Comparison of ENCODE assay signal across 9 cellular contexts in the genomic region with DNA sequence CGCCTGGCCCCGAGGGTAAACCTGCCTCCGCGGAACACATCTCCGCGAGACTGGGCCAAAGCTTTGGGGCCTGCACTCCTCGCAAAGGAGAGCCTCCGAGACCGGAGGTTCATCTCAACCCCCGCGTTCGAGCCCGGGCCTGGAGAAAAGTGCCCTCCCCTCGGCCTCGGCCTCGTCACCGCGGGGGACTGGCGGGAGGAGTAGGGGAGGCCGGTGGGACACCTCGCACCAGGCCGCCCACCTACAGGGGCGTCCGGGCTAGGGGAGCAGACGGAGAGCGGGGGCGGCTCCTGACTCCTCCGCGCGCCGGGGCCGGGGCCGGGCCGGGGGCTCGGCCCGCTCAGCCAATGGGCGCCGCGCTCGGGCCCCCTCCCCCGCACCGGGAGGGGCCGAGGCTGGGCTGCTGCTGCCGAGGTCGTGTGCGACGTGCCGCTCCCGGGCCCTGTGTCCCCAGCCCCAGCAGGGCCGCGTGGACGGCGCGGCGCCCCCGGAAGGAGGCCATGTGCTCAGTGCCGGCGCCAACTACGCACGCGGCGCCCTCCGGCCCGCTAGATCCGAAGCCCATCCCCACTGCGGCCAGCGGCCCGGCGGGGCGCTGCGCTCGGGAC. TPM values are rescaled to one million over a fixed set of nuclear protein-coding genes. Genes with fewer than 3 reads are reported as not detected.
DNase-seq lines count a peak whose midpoint lies in the region; ATAC-seq, FAIRE-seq and TF ChIP-seq lines count a peak whose summit lies in the region.
"Had no signal": no experiment of that assay in that cellular context is flagged by ENCODE, and none has a peak within 500 bp of the region (broad histone marks: within the 10 kb centered on the region; RNA-seq: fewer than 3 reads in every experiment).

No MANE protein-coding gene starts in this region.

- peaks cover 3 to 20% of the 10 kb centered on the region in 2 donors for H3K36me3 Mint-ChIP-seq in CD4-positive, alpha-beta memory T cell

- H3K27ac ChIP-seq in CD4-positive, alpha-beta memory T cell (ENCODE audit: low read depth, low read length): peak overlapping the region; percentile 76
- H3K27ac ChIP-seq in Panc1 (ENCODE audit: low read length): peak overlapping the region; percentile 71; the same call in 1 of the 2 replicates
- peak overlapping the region; percentile 49 to 80 (median 62) for H3K27ac ChIP-seq in thyroid gland

- peaks cover 0 to 5% (median 0%) of the 10 kb centered on the region in 8 donors for H3K9me3 Mint-ChIP-seq in CD4-positive, alpha-beta memory T cell

- POLR2A ChIA-PET in CD4-positive, alpha-beta memory T cell (lab: Charles Lee; ENCODE audit: partially characterized antibody): interaction anchor here (1.3 to 23.8 kb wide), 4 partner anchors 17 to 215 kb away, joined by 3 to 555 read pairs (median 52); no protein-coding TSS in a partner anchor
- POLR2A ChIA-PET in Panc1 (lab: Charles Lee): interaction anchor here (0.6 to 0.7 kb wide), 3 partner anchors 11 to 1442 kb away, joined by 3 read pairs; no protein-coding TSS in a partner anchor

- no peak for FAIRE-seq in frontal cortex (lab: Jason Lieb, UNC)
- FAIRE-seq: colon had no signal

- peak overlapping the region; percentile 32 to 78 for H3K4me3 ChIP-seq in CD4-positive, alpha-beta memory T cell (ENCODE audit: low read length in 2 of 2)
- H3K4me3 ChIP-seq in Panc1 (ENCODE audit: low read depth in 2 of 2, low read length in 2 of 2): peak overlapping the region; percentile 73 to 76
- H3K4me3 ChIP-seq in thyroid gland (replicated peaks in 1 of 3): peak overlapping the region; percentile 18 to 52 (median 41)

- ATAC-seq in GM19351 (IDR thresholded peaks at IDR 0.05; ENCODE audit: unreplicated experiment) (peak; percentile 51), HG03442 (IDR thresholded peaks at IDR 0.05; ENCODE audit: unreplicated experiment) (peak; percentile 52), Panc1 (peak; percentile 79)

- peak overlapping the region; percentile 91 to 98 (median 94) for H3K4me3 Mint-ChIP-seq in CD4-positive, alpha-beta memory T cell

- no TSS peak for BruUV-seq in Panc1 (replicated peaks; lab: Mats Ljungman, UMichigan)

- peak; percentile 55 to 71 (median 64) for DNase-seq in CD4-positive, alpha-beta memory T cell
- DNase-seq in Panc1 (ENCODE audit: low read depth, low spot score): no peak
- DNase-seq in activated effector memory CD4-positive, alpha-beta T cell treated with anti-CD3 and anti-CD28 coated beads, Interleukin-2, amount 50 U/mL, for 16 hours: peak; percentile 89
- peak; percentile 81 for DNase-seq in frontal cortex (ENCODE audit: low spot score in 2 of 2)
- peak in 42 of 56 donors; percentile 21 to 79 (median 60) for DNase-seq in nucleus accumbens (lab: John Stamatoyannopoulos, UW)
- peak; percentile 64 to 67 for DNase-seq in thyroid gland

- intact Hi-C loops in CD4-positive, alpha-beta memory T cell (cut with micrococcal nuclease): loop anchor here (1.0 to 2.0 kb wide), 6 partner anchors 15 to 214 kb away; partner anchors contain the start of genes C1orf50, CFAP57, EBNA1BP2 and ERMAP
- intact Hi-C loops in Panc1 (cut with micrococcal nuclease; ENCODE audit: unreplicated experiment) (no loop called here), thyroid gland (cut with DNase I) (no loop called here)

- no peak for TF ChIP-seq POLR2A in thyroid gland (IDR thresholded peaks at IDR 0.05)

- peaks cover 31 to 79% (median 51%) of the 10 kb centered on the region in 4 donors for H3K4me1 Mint-ChIP-seq in CD4-positive, alpha-beta memory T cell

- CTCF ChIA-PET in CD4-positive, alpha-beta memory T cell (lab: Charles Lee; ENCODE audit: partially characterized antibody): no interaction called here
- CTCF ChIA-PET in Panc1 (lab: Charles Lee): no interaction called here

- in situ Hi-C loops in Panc1 (cut with HindIII; ENCODE audit: low pct_unique_long_range_greater_than_20kb, low sequenced_read_pairs): no loop called here

- no peaks in the 10 kb centered on the region for H3K9me3 ChIP-seq in CD4-positive, alpha-beta memory T cell (ENCODE audit: control insufficient read depth in 1 of 2, low read length in 2 of 2)
- no peaks in the 10 kb centered on the region for H3K9me3 ChIP-seq in Panc1 (ENCODE audit: control insufficient read depth, insufficient read depth, low read depth, low read length)
- H3K9me3 ChIP-seq in thyroid gland: no peaks in the 10 kb centered on the region

- no peak for TF ChIP-seq CTCF in Panc1 (IDR thresholded peaks at IDR 0.05)
- no peak for TF ChIP-seq CTCF in thyroid gland (IDR thresholded peaks at IDR 0.05)

- H3K27me3 ChIP-seq in CD4-positive, alpha-beta memory T cell (ENCODE audit: insufficient read depth, low read length): no peaks in the 10 kb centered on the region
- H3K27me3 ChIP-seq in Panc1 (ENCODE audit: control insufficient read depth, insufficient read depth, low read length): no peaks in the 10 kb centered on the region
- H3K27me3 ChIP-seq in thyroid gland: no peaks in the 10 kb centered on the region

- H3K27me3 Mint-ChIP-seq in CD4-positive, alpha-beta memory T cell: no peaks in the 10 kb centered on the region

- peaks cover 67% of the 10 kb centered on the region for H3K4me1 ChIP-seq in CD4-positive, alpha-beta memory T cell (ENCODE audit: insufficient read depth, low read length)
- H3K4me1 ChIP-seq in Panc1 (ENCODE audit: control insufficient read depth, insufficient read depth, low read length) (peaks cover 28% of the 10 kb centered on the region), thyroid gland (peaks cover 18 to 21% of the 10 kb centered on the region in 2 donors)

- peak overlapping the region; percentile 90 to 97 (median 94) for H3K27ac Mint-ChIP-seq in CD4-positive, alpha-beta memory T cell

- 4 to 10% methylated on average over 2 to 11 of the region's 72 CpGs for WGBS in thyroid gland, 2 donors

- peaks cover 5% of the 10 kb centered on the region for H3K36me3 ChIP-seq in CD4-positive, alpha-beta memory T cell (ENCODE audit: insufficient read depth, low read length)
- H3K36me3 ChIP-seq in Panc1 (ENCODE audit: control insufficient read depth, insufficient read depth, low read length) (peaks cover 6% of the 10 kb centered on the region; the same call in 1 of the 2 replicates), thyroid gland (no peaks in the 10 kb centered on the region)

RNA-seq across cellular contexts. Expression of gene SLC2A1, which starts 0.7 kb away (rescaled TPM):
- total RNA-seq in CD4-positive, alpha-beta memory T cell: 10 to 100 TPM; 57.5 to 58.4 TPM
- polyA plus RNA-seq in CD4-positive, alpha-beta memory T cell: 10 to 100 TPM; 22.7 to 29.9 TPM
- total RNA-seq in Panc1 (2021; ENCODE audit: unreplicated experiment) (32.9 TPM), frontal cortex (28.1 TPM), thyroid gland (100 to 1,000 TPM in 2 of 4 donors, 10 to 100 TPM in 2; 15.0 to 208 (median 91.4) TPM)
- polyA plus RNA-seq in Panc1 (2012; ENCODE audit: insufficient read length): 71.4 TPM
